ENCODE assay signal across 15 cellular contexts in the genomic region with DNA sequence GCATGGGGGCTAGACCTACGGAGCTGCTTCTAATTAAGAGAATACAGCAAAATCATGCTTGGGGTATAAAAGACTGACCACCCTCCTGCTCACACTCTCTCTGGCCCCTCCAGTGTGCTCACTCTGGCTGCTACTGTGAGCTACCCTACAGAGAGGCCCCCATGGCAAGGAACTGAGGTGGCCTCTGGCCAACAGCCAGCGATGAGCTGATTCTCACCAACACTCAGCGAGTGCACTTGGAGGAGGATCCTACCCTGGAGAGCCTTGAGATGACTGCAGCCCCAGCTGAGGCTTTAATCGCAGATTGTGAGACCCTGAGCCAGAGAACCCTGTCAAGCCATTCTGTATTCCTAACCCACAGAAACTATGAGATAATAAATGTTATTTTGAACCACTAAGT.
DNase-seq lines count a peak whose midpoint lies in the region; ATAC-seq, FAIRE-seq and TF ChIP-seq lines count a peak whose summit lies in the region.
"Had no signal": no experiment of that assay in that cellular context is flagged by ENCODE, and none has a peak within 500 bp of the region (broad histone marks: within the 10 kb centered on the region; RNA-seq: fewer than 3 reads in every experiment).

No MANE protein-coding gene starts in this region.

- TF ChIP-seq POLR2A in endothelial cell of umbilical vein (IDR thresholded peaks at IDR 0.05; ENCODE audit: low read depth, low read length): no peak

- ATAC-seq in HG03521 (IDR thresholded peaks at IDR 0.05; ENCODE audit: unreplicated experiment): no peak
- no peak for ATAC-seq in GM21786 (IDR thresholded peaks at IDR 0.05; ENCODE audit: unreplicated experiment)
- ATAC-seq: left lobe of liver; natural killer cell; right cardiac atrium; stimulated activated naive CD8-positive, alpha-beta T cell treated with anti-CD3 and anti-CD28 coated beads, Interleukin-15, Interleukin-2, amounts not matched to agents 100 U/mL and 50 U/mL, for 24 hours had no signal

- intact Hi-C loops in PC-9 (cut with micrococcal nuclease; ENCODE audit: unreplicated experiment): no loop called here
- intact Hi-C loops in endothelial cell of umbilical vein (cut with micrococcal nuclease): loop anchor here (1.0 kb wide), 1 partner anchor 45 kb away; no protein-coding TSS in a partner anchor

- H3K4me2 ChIP-seq in PC-9 (peak overlapping the region; percentile 23; the same call in 1 of the 2 replicates), endothelial cell of umbilical vein (ENCODE audit: insufficient read depth, low read length) (peak overlapping the region; percentile 26), parathyroid adenoma (ENCODE audit: low read length) (no peak overlapping the region)

- BruUV-seq in PC-9 (replicated peaks; lab: Mats Ljungman, UMichigan) (no TSS peak), endothelial cell of umbilical vein (replicated peaks; lab: Mats Ljungman, UMichigan) (no TSS peak)

- H3K9me3 ChIP-seq in PC-9 (ENCODE audit: insufficient read depth, low read depth): no peaks in the 10 kb centered on the region
- H3K9me3 ChIP-seq in endothelial cell of umbilical vein (replicated peaks; ENCODE audit: control insufficient read depth, insufficient read depth, low read length): no peaks in the 10 kb centered on the region
- no peaks in the 10 kb centered on the region for H3K9me3 ChIP-seq in parathyroid adenoma (ENCODE audit: control insufficient read depth, low read length)

- H3F3A ChIP-seq in PC-9 (ENCODE audit: insufficient read depth, low read depth): no peaks in the 10 kb centered on the region

- no peaks in the 10 kb centered on the region for H3K9me1 ChIP-seq in endothelial cell of umbilical vein (replicated peaks; ENCODE audit: control insufficient read depth, extremely low read depth, insufficient read depth, low read length)

- no peaks in the 10 kb centered on the region for H3K9me2 ChIP-seq in PC-9 (ENCODE audit: insufficient read depth)

- no peaks in the 10 kb centered on the region for H4K20me1 ChIP-seq in PC-9 (ENCODE audit: insufficient read depth)
- no peaks in the 10 kb centered on the region for H4K20me1 ChIP-seq in endothelial cell of umbilical vein (replicated peaks; ENCODE audit: control insufficient read depth, extremely low read depth, insufficient read depth, low read length)

- H3K4me1 ChIP-seq in PC-9 (replicated peaks; ENCODE audit: insufficient read depth) (no peaks in the 10 kb centered on the region), endothelial cell of umbilical vein (ENCODE audit: control insufficient read depth, extremely low read depth, insufficient read depth, low read length) (peaks cover 30% of the 10 kb centered on the region), parathyroid adenoma (peaks cover 16% of the 10 kb centered on the region)

- TF ChIP-seq CTCF in PC-9 (conservative IDR thresholded peaks at IDR 0.05) (no peak), endothelial cell of umbilical vein (IDR thresholded peaks at IDR 0.05; ENCODE audit: extremely low read depth in 1 of 2, insufficient read depth in 1 of 2, low read depth in 1 of 2, low read length in 2 of 2) (no peak), parathyroid adenoma (IDR thresholded peaks at IDR 0.05) (no peak)

- H3K9ac ChIP-seq in endothelial cell of umbilical vein (replicated peaks; ENCODE audit: extremely low read depth, insufficient read depth, low read length) (peak overlapping the region; percentile 18), parathyroid adenoma (no peak overlapping the region)

- H3K79me2 ChIP-seq in PC-9 (ENCODE audit: low read depth): no peaks in the 10 kb centered on the region
- H3K79me2 ChIP-seq in endothelial cell of umbilical vein (ENCODE audit: control insufficient read depth, insufficient read depth, low read length): no peaks in the 10 kb centered on the region
- H3K79me2 ChIP-seq in parathyroid adenoma: no peaks in the 10 kb centered on the region

- no peak for FAIRE-seq in endothelial cell of umbilical vein (lab: Jason Lieb, UNC)
- FAIRE-seq: bronchial epithelial cell had no signal

- POLR2A ChIA-PET in PC-9 (lab: Charles Lee; ENCODE audit: unreplicated experiment): no interaction called here
- POLR2A ChIA-PET in endothelial cell of umbilical vein (lab: Charles Lee): no interaction called here

- DNase-seq in ELR (ENCODE audit: low read depth) (peak; percentile 87), PC-9 (no peak), endothelial cell of umbilical vein (ENCODE audit: low read depth, low spot score) (no peak), DMS 273 treated with DMSO at 0.1 percent for 48 hours (lab: John Stamatoyannopoulos, UW) (no peak), midbrain (lab: John Stamatoyannopoulos, UW) (no peak)
- DNase-seq: activated CD4-positive, alpha-beta memory T cell treated with anti-CD3 and anti-CD28 coated beads, Interleukin-2, amount 10 ng/mL, durations not matched to agents 7 days and 5 days; CD4-positive, alpha-beta memory T cell; natural killer cell; right cardiac atrium; stimulated activated naive CD8-positive, alpha-beta T cell treated with anti-CD3 and anti-CD28 coated beads, Interleukin-15, Interleukin-2, amounts not matched to agents 100 U/mL and 50 U/mL, for 24 hours had no signal

- dilution Hi-C loops in endothelial cell of umbilical vein (cut with MboI; ENCODE audit: extremely low pct_ligation_motif_present, low sequenced_read_pairs): no loop called here

- H2AFZ ChIP-seq in PC-9: no peak overlapping the region
- no peak overlapping the region for H2AFZ ChIP-seq in endothelial cell of umbilical vein (ENCODE audit: low read depth, low read length)
- H2AFZ ChIP-seq in parathyroid adenoma: peak overlapping the region; percentile 83

- no peaks in the 10 kb centered on the region for H3K27me3 ChIP-seq in PC-9 (ENCODE audit: insufficient read depth, low read depth)
- no peaks in the 10 kb centered on the region for H3K27me3 ChIP-seq in endothelial cell of umbilical vein (ENCODE audit: control insufficient read depth in 2 of 2, insufficient read depth in 2 of 2, low read length in 2 of 2)
- no peaks in the 10 kb centered on the region for H3K27me3 ChIP-seq in parathyroid adenoma (ENCODE audit: control insufficient read depth, insufficient read depth, low read length)

- H3K36me3 ChIP-seq in PC-9 (ENCODE audit: low read depth) (no peaks in the 10 kb centered on the region), endothelial cell of umbilical vein (ENCODE audit: control insufficient read depth in 2 of 2, extremely low read depth in 1 of 2, insufficient read depth in 2 of 2, low read length in 2 of 2) (no peaks in the 10 kb centered on the region), parathyroid adenoma (ENCODE audit: control insufficient read depth, insufficient read depth, low read length) (no peaks in the 10 kb centered on the region)

- CTCF ChIA-PET in PC-9 (lab: Charles Lee) (interaction anchor here (0.5 kb wide), 1 partner anchor 286 kb away, joined by 8 read pairs; a partner anchor contains a TSS), endothelial cell of umbilical vein (lab: Charles Lee) (interaction anchor here (0.7 to 1.9 kb wide), 9 partner anchors 8 to 272 kb away, joined by 3 to 10 read pairs (median 5); no protein-coding TSS in a partner anchor)

- no peak overlapping the region for H3K27ac ChIP-seq in PC-9
- H3K27ac ChIP-seq in endothelial cell of umbilical vein (ENCODE audit: insufficient read depth, low read depth, low read length): peak overlapping the region; percentile 61
- no peak overlapping the region for H3K27ac ChIP-seq in parathyroid adenoma

- H3K4me3 ChIP-seq in PC-9: no peak overlapping the region
- no peak overlapping the region for H3K4me3 ChIP-seq in endothelial cell of umbilical vein (replicated peaks in 1 of 3; ENCODE audit: insufficient read depth in 1 of 3, low read depth in 1 of 3, low read length in 3 of 3)
- H3K4me3 ChIP-seq in parathyroid adenoma (ENCODE audit: low read depth, low read length): no peak overlapping the region

TF ChIP-seq in endothelial cell of umbilical vein, 7 proteins besides CTCF, POLR2A, EP300 and RAD21:
- no peak for TF ChIP-seq POLR2AphosphoS5 (IDR thresholded peaks at IDR 0.05; ENCODE audit: insufficient read depth, low read depth, low read length)
- no peak for TF ChIP-seq FOS (IDR thresholded peaks at IDR 0.05; ENCODE audit: borderline replicate concordance, insufficient read depth, low read length)
- TF ChIP-seq EZH2 (IDR thresholded peaks at IDR 0.05; ENCODE audit: borderline replicate concordance, low read depth, low read length, severe bottlenecking): no peak
- TF ChIP-seq GATA2 (IDR thresholded peaks at IDR 0.05; ENCODE audit: insufficient read depth, insufficient read length, low read depth, low read length): no peak
- TF ChIP-seq, protein P1, sequence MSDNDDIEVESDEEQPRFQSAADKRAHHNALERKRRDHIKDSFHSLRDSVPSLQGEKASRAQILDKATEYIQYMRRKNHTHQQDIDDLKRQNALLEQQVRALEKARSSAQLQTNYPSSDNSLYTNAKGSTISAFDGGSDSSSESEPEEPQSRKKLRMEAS (IDR thresholded peaks at IDR 0.05; ENCODE audit: insufficient read depth, insufficient read length): no peak
